8 cellular contexts compared by ENCODE assay signal in the genomic region with DNA sequence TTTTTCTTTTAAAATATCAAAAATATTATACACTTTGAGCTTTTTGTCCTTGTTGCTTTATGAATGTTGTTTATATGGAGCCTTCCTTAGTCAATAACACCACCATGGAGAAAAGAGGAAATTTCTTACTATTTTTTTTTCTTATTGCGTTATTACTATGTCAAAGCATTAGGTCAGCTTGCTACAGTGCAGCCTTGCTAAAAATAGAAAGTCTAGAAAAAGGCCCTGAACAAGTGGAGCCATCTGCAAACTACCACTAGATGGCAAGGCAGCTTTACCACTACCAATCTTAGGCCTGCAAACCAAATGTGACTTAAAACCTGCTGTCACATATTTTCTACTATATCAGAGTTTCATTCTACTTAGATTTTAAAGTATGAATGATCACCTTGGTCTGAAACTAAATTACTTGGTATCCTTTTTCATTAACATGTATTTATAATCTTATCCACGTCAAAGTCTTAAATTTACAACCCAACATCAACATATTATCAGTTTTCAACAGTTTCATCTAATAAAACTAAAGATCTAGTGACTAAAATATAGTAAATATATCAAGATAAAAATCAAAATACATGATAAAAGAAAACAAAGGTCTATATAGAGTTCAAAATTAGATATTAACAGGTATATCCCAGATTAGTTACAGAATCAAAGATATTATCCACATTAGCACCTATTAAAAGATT.
DNase-seq lines count a peak whose midpoint lies in the region; ATAC-seq and TF ChIP-seq lines count a peak whose summit lies in the region.

No MANE protein-coding gene starts in this region.

- ATAC-seq in GM18870 (IDR thresholded peaks at IDR 0.05; ENCODE audit: unreplicated experiment) (peak; percentile 99), HG03039 (IDR thresholded peaks at IDR 0.05; ENCODE audit: unreplicated experiment) (peak; percentile 98), T-helper 17 cell (peak; percentile 91), lung (ENCODE audit: insufficient read depth, low FRiP score) (peak; percentile 98), upper lobe of left lung (ENCODE audit: low FRiP score in 2 of 2) (peak; percentile 90 to 98)

- H3K27me3 ChIP-seq in Caco-2 (replicated peaks; ENCODE audit: control insufficient read depth, insufficient read depth, low read length) (no peaks in the 10 kb centered on the region), lung (ENCODE audit: control insufficient read depth, insufficient read depth) (no peaks in the 10 kb centered on the region), upper lobe of left lung (no peaks in the 10 kb centered on the region)

- H3K9me3 Mint-ChIP-seq in Caco-2 (ENCODE audit: unreplicated experiment), result peaks cover 7% of the 10 kb centered on the region

- TF ChIP-seq EP300 in upper lobe of left lung (IDR thresholded peaks at IDR 0.05), result no peak

- H3K9me3 ChIP-seq in Caco-2 (no peaks in the 10 kb centered on the region), T-helper 17 cell (ENCODE audit: control insufficient read depth, low read length, poor library complexity, severe bottlenecking) (no peaks in the 10 kb centered on the region), lung (ENCODE audit: control insufficient read depth in 2 of 2, insufficient read depth in 1 of 2, low read length in 1 of 2) (no peaks in the 10 kb centered on the region), upper lobe of left lung (no peaks in the 10 kb centered on the region)

- CTCF ChIA-PET in Caco-2 (lab: Charles Lee), result interaction anchor here (0.5 to 0.8 kb wide), 2 partner anchors 377 to 398 kb away, joined by 3 to 4 read pairs; no protein-coding TSS in a partner anchor

- peaks cover 7% of the 10 kb centered on the region for H3K4me1 Mint-ChIP-seq in Caco-2 (ENCODE audit: low read depth, unreplicated experiment)
- H3K4me1 Mint-ChIP-seq in T-helper 17 cell, result peaks cover 3% of the 10 kb centered on the region

- TF ChIP-seq CTCF in Caco-2 (IDR thresholded peaks at IDR 0.05; ENCODE audit: insufficient read depth in 1 of 2, low read depth in 1 of 2, low read length in 1 of 2, severe bottlenecking in 1 of 2, unreplicated experiment in 1 of 2) (peak; percentile 65 to 96), lung (IDR thresholded peaks at IDR 0.05; ENCODE audit: control extremely low read depth, extremely low read depth) (peak; percentile 64), upper lobe of left lung (IDR thresholded peaks at IDR 0.05) (peak; percentile 61 to 88 (median 80))

- H3K4me3 ChIP-seq in Caco-2 (ENCODE audit: low read depth, low read length), result no peak overlapping the region
- H3K4me3 ChIP-seq in lung, result no peak overlapping the region
- no peak overlapping the region for H3K4me3 ChIP-seq in upper lobe of left lung

- TF ChIP-seq POLR2A in upper lobe of left lung (IDR thresholded peaks at IDR 0.05), result no peak

- intact Hi-C loops in Caco-2 (cut with micrococcal nuclease; ENCODE audit: unreplicated experiment), result loop anchor here (1.0 to 10.0 kb wide), 5 partner anchors 244 to 718 kb away; a partner anchor contains a TSS

- H3K27me3 Mint-ChIP-seq in Caco-2 (ENCODE audit: insufficient read depth, unreplicated experiment), result peaks cover 2% of the 10 kb centered on the region
- H3K27me3 Mint-ChIP-seq in T-helper 17 cell, result no peaks in the 10 kb centered on the region

- no TSS peak for BruUV-seq in Caco-2 (replicated peaks; lab: Mats Ljungman, UMichigan)

- no peaks in the 10 kb centered on the region for H3K36me3 ChIP-seq in Caco-2 (ENCODE audit: control insufficient read depth, insufficient read depth, low read length)
- H3K36me3 ChIP-seq in lung (ENCODE audit: control insufficient read depth in 2 of 2, insufficient read depth in 2 of 2, low read length in 2 of 2), result no peaks in the 10 kb centered on the region
- no peaks in the 10 kb centered on the region for H3K36me3 ChIP-seq in upper lobe of left lung

- H3K27ac Mint-ChIP-seq in Caco-2 (ENCODE audit: unreplicated experiment) (no peak overlapping the region), T-helper 17 cell (no peak overlapping the region)

- H3K4me1 ChIP-seq in Caco-2, result no peaks in the 10 kb centered on the region; the same call in 1 of the 2 replicates
- peaks cover 0 to 5% of the 10 kb centered on the region in 2 donors for H3K4me1 ChIP-seq in lung (ENCODE audit: control insufficient read depth in 2 of 2, insufficient read depth in 2 of 2, low read length in 2 of 2)
- H3K4me1 ChIP-seq in upper lobe of left lung, result peaks cover 0 to 19% (median 13%) of the 10 kb centered on the region in 4 donors

- DNase-seq in Caco-2, result peak; percentile 47 to 63
- DNase-seq in NCI-H1930 (lab: John Stamatoyannopoulos, UW), result peak; percentile 26 to 33
- DNase-seq in T-helper 17 cell, result no peak
- DNase-seq in dermis microvascular lymphatic vessel endothelial cell (ENCODE audit: low read depth in 2 of 2), result peak; percentile 90 to 92
- peak; percentile 46 for DNase-seq in lung (ENCODE audit: low spot score)
- peak in 1 of 2 donors; percentile 67 for DNase-seq in upper lobe of left lung

- POLR2A ChIA-PET in Caco-2 (lab: Charles Lee), result interaction anchor here (0.6 kb wide), 2 partner anchors 465 to 1670 kb away, joined by 4 to 7 read pairs; a partner anchor contains a TSS

- H3K27ac ChIP-seq in lung (ENCODE audit: low read depth in 1 of 2, low read length in 1 of 2) (no peak overlapping the region), upper lobe of left lung (peak overlapping the region in 2 of 4 donors; percentile 25 to 55)

- 23 to 33% methylated on average over 2 of the region's 2 CpGs for WGBS in lung, 2 donors
- WGBS in upper lobe of left lung, 2 donors, result 31 to 40% methylated on average over 2 of the region's 2 CpGs

- H3K36me3 Mint-ChIP-seq in Caco-2 (ENCODE audit: insufficient read depth, unreplicated experiment), result no peaks in the 10 kb centered on the region
- H3K36me3 Mint-ChIP-seq in T-helper 17 cell (ENCODE audit: low read depth), result peaks cover 5% of the 10 kb centered on the region

- no peak overlapping the region for H3K4me3 Mint-ChIP-seq in Caco-2 (ENCODE audit: unreplicated experiment)
- no peak overlapping the region for H3K4me3 Mint-ChIP-seq in T-helper 17 cell

Comparison
In these comparisons a context has a peak if more than half of its experiments do, and no peak if none do; other contexts are left out.
1. DNase-seq: peak in Caco-2 (2 of 2), NCI-H1930 (2 of 2), dermis microvascular lymphatic vessel endothelial cell (2 of 2) and lung (single experiment); none in T-helper 17 cell (0 of 3).
2. Peak in every context shown above with its lines, with median percentiles within 50 percentile points of each other: CTCF ChIP-seq and ATAC-seq.